Comparison of ENCODE assay signal across 2 cellular contexts in the genomic region with DNA sequence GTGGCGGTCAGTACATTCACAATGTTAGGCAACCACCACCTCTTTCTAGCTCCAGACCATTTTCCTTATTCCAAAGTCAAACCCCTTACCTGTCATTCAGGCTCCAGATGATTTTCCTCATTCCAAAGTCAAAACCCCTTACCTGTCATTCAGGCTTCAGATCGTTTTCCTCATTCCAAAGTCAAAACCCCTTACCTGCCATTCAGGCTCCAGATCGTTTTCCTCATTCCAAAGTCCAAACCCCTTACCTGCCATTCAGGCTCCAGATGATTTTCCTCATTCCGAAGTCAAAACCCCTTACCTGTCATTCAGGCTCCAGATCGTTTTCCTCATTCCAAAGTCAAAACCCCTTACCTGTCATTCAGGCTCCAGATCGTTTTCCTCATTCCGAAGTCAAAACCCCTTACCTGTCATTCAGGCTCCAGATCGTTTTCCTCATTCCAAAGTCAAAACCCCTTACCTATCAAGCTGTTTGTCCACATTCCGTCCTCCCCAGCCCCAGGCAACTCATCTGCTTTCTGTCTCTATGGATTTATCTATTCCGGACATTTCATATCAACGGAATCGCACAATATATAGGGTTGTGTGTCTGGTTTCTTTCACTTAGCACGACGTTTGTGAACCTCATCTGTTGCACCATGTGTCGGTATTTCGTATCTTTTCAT.
TF ChIP-seq lines count a peak whose summit lies in the region.

No MANE protein-coding gene starts in this region.

TF ChIP-seq in H1, 55 proteins besides CTCF, POLR2A, EP300 and RAD21:
- TF ChIP-seq SP1 (IDR thresholded peaks at IDR 0.05; ENCODE audit: low read depth, low read length): no peak
- no peak for TF ChIP-seq SIN3A (conservative IDR thresholded peaks at IDR 0.05 in 1 of 2, IDR thresholded peaks at IDR 0.05 in 1 of 2; ENCODE audit: low read depth in 1 of 2, low read length in 2 of 2)
- no peak for TF ChIP-seq PHF8 (conservative IDR thresholded peaks at IDR 0.05; ENCODE audit: low read depth, low read length)
- TF ChIP-seq, protein P1, sequence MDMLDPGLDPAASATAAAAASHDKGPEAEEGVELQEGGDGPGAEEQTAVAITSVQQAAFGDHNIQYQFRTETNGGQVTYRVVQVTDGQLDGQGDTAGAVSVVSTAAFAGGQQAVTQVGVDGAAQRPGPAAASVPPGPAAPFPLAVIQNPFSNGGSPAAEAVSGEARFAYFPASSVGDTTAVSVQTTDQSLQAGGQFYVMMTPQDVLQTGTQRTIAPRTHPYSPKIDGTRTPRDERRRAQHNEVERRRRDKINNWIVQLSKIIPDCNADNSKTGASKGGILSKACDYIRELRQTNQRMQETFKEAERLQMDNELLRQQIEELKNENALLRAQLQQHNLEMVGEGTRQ (IDR thresholded peaks at IDR 0.05; ENCODE audit: low read length): no peak
- TF ChIP-seq, protein P2, sequence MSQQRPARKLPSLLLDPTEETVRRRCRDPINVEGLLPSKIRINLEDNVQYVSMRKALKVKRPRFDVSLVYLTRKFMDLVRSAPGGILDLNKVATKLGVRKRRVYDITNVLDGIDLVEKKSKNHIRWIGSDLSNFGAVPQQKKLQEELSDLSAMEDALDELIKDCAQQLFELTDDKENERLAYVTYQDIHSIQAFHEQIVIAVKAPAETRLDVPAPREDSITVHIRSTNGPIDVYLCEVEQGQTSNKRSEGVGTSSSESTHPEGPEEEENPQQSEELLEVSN (IDR thresholded peaks at IDR 0.05): no peak
- no peak for TF ChIP-seq MAFK (IDR thresholded peaks at IDR 0.05; ENCODE audit: low read depth, low read length)
- TF ChIP-seq CBX5 (IDR thresholded peaks at IDR 0.05; ENCODE audit: low read depth, low read length): no peak
- TF ChIP-seq SIRT6 (IDR thresholded peaks at IDR 0.05; ENCODE audit: low read length): no peak

TF ChIP-seq in GM23338, 12 proteins besides CTCF, POLR2A, EP300 and RAD21:
- TF ChIP-seq ZNF331 (CRISPR knock-in tag; IDR thresholded peaks at IDR 0.05; ENCODE audit: low read depth) (no peak), EZH2 (IDR thresholded peaks at IDR 0.05; ENCODE audit: low read depth, unreplicated experiment) (no peak), CREB1 (CRISPR knock-in tag; IDR thresholded peaks at IDR 0.05; ENCODE audit: low read depth) (no peak)
- TF ChIP-seq, protein P3, sequence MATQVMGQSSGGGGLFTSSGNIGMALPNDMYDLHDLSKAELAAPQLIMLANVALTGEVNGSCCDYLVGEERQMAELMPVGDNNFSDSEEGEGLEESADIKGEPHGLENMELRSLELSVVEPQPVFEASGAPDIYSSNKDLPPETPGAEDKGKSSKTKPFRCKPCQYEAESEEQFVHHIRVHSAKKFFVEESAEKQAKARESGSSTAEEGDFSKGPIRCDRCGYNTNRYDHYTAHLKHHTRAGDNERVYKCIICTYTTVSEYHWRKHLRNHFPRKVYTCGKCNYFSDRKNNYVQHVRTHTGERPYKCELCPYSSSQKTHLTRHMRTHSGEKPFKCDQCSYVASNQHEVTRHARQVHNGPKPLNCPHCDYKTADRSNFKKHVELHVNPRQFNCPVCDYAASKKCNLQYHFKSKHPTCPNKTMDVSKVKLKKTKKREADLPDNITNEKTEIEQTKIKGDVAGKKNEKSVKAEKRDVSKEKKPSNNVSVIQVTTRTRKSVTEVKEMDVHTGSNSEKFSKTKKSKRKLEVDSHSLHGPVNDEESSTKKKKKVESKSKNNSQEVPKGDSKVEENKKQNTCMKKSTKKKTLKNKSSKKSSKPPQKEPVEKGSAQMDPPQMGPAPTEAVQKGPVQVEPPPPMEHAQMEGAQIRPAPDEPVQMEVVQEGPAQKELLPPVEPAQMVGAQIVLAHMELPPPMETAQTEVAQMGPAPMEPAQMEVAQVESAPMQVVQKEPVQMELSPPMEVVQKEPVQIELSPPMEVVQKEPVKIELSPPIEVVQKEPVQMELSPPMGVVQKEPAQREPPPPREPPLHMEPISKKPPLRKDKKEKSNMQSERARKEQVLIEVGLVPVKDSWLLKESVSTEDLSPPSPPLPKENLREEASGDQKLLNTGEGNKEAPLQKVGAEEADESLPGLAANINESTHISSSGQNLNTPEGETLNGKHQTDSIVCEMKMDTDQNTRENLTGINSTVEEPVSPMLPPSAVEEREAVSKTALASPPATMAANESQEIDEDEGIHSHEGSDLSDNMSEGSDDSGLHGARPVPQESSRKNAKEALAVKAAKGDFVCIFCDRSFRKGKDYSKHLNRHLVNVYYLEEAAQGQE (IDR thresholded peaks at IDR 0.05; ENCODE audit: unreplicated experiment): no peak
TF ChIP-seq in GM23338: peak in this region for 0.
